13 cellular contexts compared by ENCODE assay signal in the genomic region with DNA sequence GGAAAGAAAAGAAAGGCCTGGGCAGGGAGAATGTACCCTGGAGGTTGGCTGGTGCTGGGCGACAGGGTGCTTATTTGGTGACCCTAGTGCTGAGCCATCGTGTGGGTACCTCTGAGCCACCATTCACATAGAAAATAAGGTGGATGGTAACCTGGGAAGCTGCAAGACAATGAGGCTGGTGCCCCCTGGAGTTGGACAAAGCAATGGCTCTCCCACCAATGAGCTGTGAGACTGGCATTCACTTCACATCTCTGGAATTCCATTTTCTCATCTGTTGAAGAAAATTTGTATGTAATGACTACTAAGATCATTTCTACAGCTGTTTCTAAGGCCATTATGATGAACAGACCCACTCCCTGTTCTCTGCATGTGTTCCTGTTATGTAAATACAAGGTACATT.
DNase-seq lines count a peak whose midpoint lies in the region; ATAC-seq and TF ChIP-seq lines count a peak whose summit lies in the region.
"Had no signal": no experiment of that assay in that cellular context is flagged by ENCODE, and none has a peak within 500 bp of the region (broad histone marks: within the 10 kb centered on the region; RNA-seq: fewer than 3 reads in every experiment).

No MANE protein-coding gene starts in this region.

- no peak for DNase-seq in cardiac muscle cell (ENCODE audit: low read depth in 1 of 2, low spot score in 1 of 2)
- no peak for DNase-seq in left ventricle myocardium inferior
- no peak for DNase-seq in epithelial cell of proximal tubule (ENCODE audit: low read depth)
- no peak for DNase-seq in activated CD8-positive, alpha-beta memory T cell treated with anti-CD3 and anti-CD28 coated beads, Interleukin-2, amount 50 U/mL, for 4 hours
- no peak for DNase-seq in tibial artery
- DNase-seq in MV-4-11 (lab: John Stamatoyannopoulos, UW): no peak
- DNase-seq: activated T-cell treated with anti-CD3 and anti-CD28 coated beads, Interleukin-2, amount 50 U/mL, for 24 hours; CD8-positive, alpha-beta T cell; left lung; upper lobe of left lung had no signal

- ATAC-seq in HG02885 (IDR thresholded peaks at IDR 0.05; ENCODE audit: poor library complexity, unreplicated experiment): no peak
- ATAC-seq: CD8-positive, alpha-beta T cell; left lung had no signal

- H3K36me3 ChIP-seq in cardiac muscle cell (no peaks in the 10 kb centered on the region), left ventricle myocardium inferior (no peaks in the 10 kb centered on the region), tibial artery (no peaks in the 10 kb centered on the region)
- H3K36me3 ChIP-seq: left lung, upper lobe of left lung had no signal

- H3K4me3 ChIP-seq in cardiac muscle cell (no peak overlapping the region), left ventricle myocardium inferior (no peak overlapping the region), epithelial cell of proximal tubule (ENCODE audit: low read depth, low read length) (no peak overlapping the region), tibial artery (no peak overlapping the region)
- H3K4me3 ChIP-seq: left lung, upper lobe of left lung had no signal

- H3K27me3 ChIP-seq in cardiac muscle cell: no peaks in the 10 kb centered on the region
- peaks cover 17% of the 10 kb centered on the region for H3K27me3 ChIP-seq in left ventricle myocardium inferior (ENCODE audit: low read depth)
- no peaks in the 10 kb centered on the region for H3K27me3 ChIP-seq in tibial artery
- H3K27me3 ChIP-seq: left lung, upper lobe of left lung had no signal

- no peaks in the 10 kb centered on the region for H3K9me3 ChIP-seq in cardiac muscle cell (ENCODE audit: low read depth)
- H3K9me3 ChIP-seq in left ventricle myocardium inferior (replicated peaks): no peaks in the 10 kb centered on the region
- H3K9me3 ChIP-seq in tibial artery: no peaks in the 10 kb centered on the region
- H3K9me3 ChIP-seq: left lung, upper lobe of left lung had no signal

- no peaks in the 10 kb centered on the region for H3K4me1 ChIP-seq in cardiac muscle cell (ENCODE audit: low read depth)
- no peaks in the 10 kb centered on the region for H3K4me1 ChIP-seq in left ventricle myocardium inferior
- no peaks in the 10 kb centered on the region for H3K4me1 ChIP-seq in tibial artery
- H3K4me1 ChIP-seq: left lung, parathyroid adenoma, upper lobe of left lung had no signal

- intact Hi-C loops in left ventricle myocardium inferior (cut with micrococcal nuclease): no loop called here
- intact Hi-C loops in tibial artery (cut with DNase I; ENCODE audit: low total_unique reads): no loop called here

- H3K27ac ChIP-seq in cardiac muscle cell (no peak overlapping the region), left ventricle myocardium inferior (replicated peaks) (no peak overlapping the region), tibial artery (no peak overlapping the region)
- H3K27ac ChIP-seq: left lung, parathyroid adenoma, upper lobe of left lung had no signal

- TF ChIP-seq CTCF in cardiac muscle cell (IDR thresholded peaks at IDR 0.05; ENCODE audit: low read depth, low read length): peak; percentile 19
- TF ChIP-seq CTCF in left ventricle myocardium inferior (IDR thresholded peaks at IDR 0.05; ENCODE audit: borderline replicate concordance): no peak
- TF ChIP-seq CTCF in LNCAP (IDR thresholded peaks at IDR 0.05): peak; percentile 26; the same call in 1 of the 2 replicates
- TF ChIP-seq CTCF in epithelial cell of proximal tubule (conservative IDR thresholded peaks at IDR 0.05; ENCODE audit: low read depth, low read length): peak; percentile 53
- no peak for TF ChIP-seq CTCF in tibial artery (IDR thresholded peaks at IDR 0.05)

Comparison
In these comparisons a context has a peak if more than half of its experiments do, and no peak if none do; other contexts are left out.
1. CTCF ChIP-seq: peak in cardiac muscle cell (single experiment), LNCAP (single experiment) and epithelial cell of proximal tubule (single experiment); none in left ventricle myocardium inferior (single experiment) and tibial artery (0 of 2).